In the genomic region with DNA sequence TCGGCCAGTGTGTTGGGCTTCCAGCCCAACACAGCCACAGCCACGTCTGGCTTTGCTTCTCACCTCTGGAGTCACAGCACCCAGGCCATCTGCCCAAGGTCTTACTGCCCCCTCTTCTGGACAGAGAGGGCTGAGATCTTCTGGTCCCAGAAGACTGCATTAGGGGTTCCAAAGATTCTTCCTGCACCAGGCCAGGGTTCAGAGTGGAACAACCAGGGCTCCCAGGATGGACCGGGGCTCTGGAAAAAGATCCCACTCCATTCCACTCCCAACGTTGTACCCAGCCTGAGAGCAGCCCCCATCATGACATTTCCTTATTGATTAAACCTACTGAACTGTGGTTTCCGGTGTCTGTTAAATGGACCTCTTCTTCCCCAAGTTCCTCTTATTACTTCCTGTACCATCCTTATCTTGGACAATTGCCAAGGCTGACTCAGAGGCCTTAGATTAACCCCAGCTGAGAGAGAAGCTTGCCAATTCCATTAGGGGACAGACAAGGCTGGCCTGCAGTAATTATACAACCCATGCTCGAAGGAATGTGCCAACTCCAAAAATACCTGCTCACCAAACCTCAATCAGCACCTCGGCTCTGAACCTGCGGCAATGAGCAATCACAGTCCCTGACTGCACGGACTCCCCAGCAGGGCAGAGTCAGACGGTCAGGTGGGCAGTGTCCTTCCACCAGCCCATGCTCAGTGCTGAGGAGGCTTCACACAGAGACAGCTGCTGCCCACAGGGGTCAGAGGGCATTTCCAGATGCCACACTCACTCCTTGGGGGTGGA, we compare ENCODE assay signal across 8 cellular contexts. TPM values are rescaled to one million over a fixed set of nuclear protein-coding genes. Genes with fewer than 3 reads are reported as not detected.
DNase-seq lines count a peak whose midpoint lies in the region; ATAC-seq and TF ChIP-seq lines count a peak whose summit lies in the region.

No MANE protein-coding gene starts in this region.

- peaks cover 21% of the 10 kb centered on the region for H3K36me3 Mint-ChIP-seq in WTC11

- peaks cover 3% of the 10 kb centered on the region; the same call in 1 of the 2 replicates for H3K4me1 Mint-ChIP-seq in WTC11

- no peak overlapping the region; the same call in 1 of the 2 replicates for H3K27ac Mint-ChIP-seq in WTC11

- intact Hi-C loops in Right ventricle myocardium superior (cut with DNase I) = no loop called here

- peaks cover 7% of the 10 kb centered on the region; the same call in 1 of the 2 replicates for H3K9me3 Mint-ChIP-seq in WTC11

- no peaks in the 10 kb centered on the region for H3K27me3 Mint-ChIP-seq in WTC11 (ENCODE audit: low read depth)

- DNase-seq in NCI-H2227 (lab: John Stamatoyannopoulos, UW; ENCODE audit: unreplicated experiment) = peak; percentile 31
- DNase-seq in NCI-H2227 treated with DMSO at 0.1 percent for 48 hours (lab: John Stamatoyannopoulos, UW) = no peak
- DNase-seq in NCI-H2196 (lab: John Stamatoyannopoulos, UW; ENCODE audit: unreplicated experiment) = peak; percentile 52
- DNase-seq in WTC11 (ENCODE audit: low spot score) = peak; percentile 26
- peak; percentile 62 for DNase-seq in Right ventricle myocardium superior
- peak; percentile 80 for DNase-seq in skeletal muscle cell (ENCODE audit: low read depth)
- DNase-seq in stimulated activated naive CD4-positive, alpha-beta T cell treated with Interleukin-2 at 50 U/mL for 16 hours (lab: John Stamatoyannopoulos, UW) = no peak

- POLR2A ChIA-PET in WTC11 (lab: Charles Lee) = no interaction called here

- TF ChIP-seq CTCF in WTC11 (IDR thresholded peaks at IDR 0.05) = no peak

- no peak overlapping the region for H3K4me3 ChIP-seq in skeletal muscle cell (ENCODE audit: low read depth, low read length)

- CTCF ChIA-PET in WTC11 (lab: Charles Lee) = interaction anchor here (1.3 to 1.4 kb wide), 2 partner anchors 66 to 72 kb away, joined by 3 to 4 read pairs; no protein-coding TSS in a partner anchor

- peak; percentile 62 for ATAC-seq in HG02798 (IDR thresholded peaks at IDR 0.05; ENCODE audit: poor library complexity, unreplicated experiment)
- peak; percentile 64 for ATAC-seq in WTC11
- ATAC-seq in Right ventricle myocardium superior (ENCODE audit: poor library complexity) = peak; percentile 90

- no peak overlapping the region for H3K4me3 Mint-ChIP-seq in WTC11

TF ChIP-seq in WTC11, 78 proteins besides CTCF, POLR2A, EP300 and RAD21:
- TF ChIP-seq, protein P1, sequence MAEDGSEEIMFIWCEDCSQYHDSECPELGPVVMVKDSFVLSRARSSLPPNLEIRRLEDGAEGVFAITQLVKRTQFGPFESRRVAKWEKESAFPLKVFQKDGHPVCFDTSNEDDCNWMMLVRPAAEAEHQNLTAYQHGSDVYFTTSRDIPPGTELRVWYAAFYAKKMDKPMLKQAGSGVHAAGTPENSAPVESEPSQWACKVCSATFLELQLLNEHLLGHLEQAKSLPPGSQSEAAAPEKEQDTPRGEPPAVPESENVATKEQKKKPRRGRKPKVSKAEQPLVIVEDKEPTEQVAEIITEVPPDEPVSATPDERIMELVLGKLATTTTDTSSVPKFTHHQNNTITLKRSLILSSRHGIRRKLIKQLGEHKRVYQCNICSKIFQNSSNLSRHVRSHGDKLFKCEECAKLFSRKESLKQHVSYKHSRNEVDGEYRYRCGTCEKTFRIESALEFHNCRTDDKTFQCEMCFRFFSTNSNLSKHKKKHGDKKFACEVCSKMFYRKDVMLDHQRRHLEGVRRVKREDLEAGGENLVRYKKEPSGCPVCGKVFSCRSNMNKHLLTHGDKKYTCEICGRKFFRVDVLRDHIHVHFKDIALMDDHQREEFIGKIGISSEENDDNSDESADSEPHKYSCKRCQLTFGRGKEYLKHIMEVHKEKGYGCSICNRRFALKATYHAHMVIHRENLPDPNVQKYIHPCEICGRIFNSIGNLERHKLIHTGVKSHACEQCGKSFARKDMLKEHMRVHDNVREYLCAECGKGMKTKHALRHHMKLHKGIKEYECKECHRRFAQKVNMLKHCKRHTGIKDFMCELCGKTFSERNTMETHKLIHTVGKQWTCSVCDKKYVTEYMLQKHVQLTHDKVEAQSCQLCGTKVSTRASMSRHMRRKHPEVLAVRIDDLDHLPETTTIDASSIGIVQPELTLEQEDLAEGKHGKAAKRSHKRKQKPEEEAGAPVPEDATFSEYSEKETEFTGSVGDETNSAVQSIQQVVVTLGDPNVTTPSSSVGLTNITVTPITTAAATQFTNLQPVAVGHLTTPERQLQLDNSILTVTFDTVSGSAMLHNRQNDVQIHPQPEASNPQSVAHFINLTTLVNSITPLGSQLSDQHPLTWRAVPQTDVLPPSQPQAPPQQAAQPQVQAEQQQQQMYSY (CRISPR knock-in tag; IDR thresholded peaks at IDR 0.05) = peak; percentile 79
- TF ChIP-seq, protein P2, sequence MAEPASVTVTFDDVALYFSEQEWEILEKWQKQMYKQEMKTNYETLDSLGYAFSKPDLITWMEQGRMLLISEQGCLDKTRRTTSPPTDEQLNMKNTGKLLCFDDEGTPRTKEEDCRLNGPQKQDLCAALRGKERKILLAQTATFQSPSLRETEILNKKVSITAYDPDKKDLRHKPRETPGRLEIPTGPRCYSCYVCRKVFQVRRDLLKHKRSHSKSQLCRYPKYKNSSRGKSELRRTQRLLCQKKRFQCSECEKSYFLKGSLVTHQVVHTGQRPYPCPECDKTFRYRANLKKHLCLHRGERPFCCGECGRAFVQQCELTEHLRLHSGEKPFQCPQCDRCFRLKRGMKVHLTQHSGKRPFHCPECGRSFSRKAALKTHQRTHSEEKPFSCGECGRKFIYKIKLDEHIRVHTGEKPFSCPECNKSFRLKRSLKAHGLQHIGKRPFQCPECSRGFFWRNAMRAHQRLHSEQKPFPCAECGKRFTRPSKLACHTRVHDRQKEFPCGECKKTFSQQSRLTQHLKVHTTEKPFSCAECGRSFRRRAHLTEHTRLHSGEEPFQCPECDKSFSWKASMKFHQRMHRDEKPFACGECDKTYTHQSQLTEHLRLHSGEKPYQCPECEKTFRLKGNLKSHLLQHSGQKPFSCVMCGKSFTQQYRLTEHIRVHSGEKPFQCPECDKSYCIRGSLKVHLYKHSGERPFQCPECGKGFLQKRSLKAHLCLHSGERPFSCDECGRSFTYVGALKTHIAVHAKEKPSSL (CRISPR knock-in tag; conservative IDR thresholded peaks at IDR 0.05) = no peak

RNA-seq across cellular contexts. Expression of a gene that starts 47.9 kb away (rescaled TPM):
- 0.04 to 0.05 TPM in 2 of 3 replicates, not detected in the other for total RNA-seq in WTC11 (2021)
- 0.03 TPM for total RNA-seq in Right ventricle myocardium superior

RNA-seq across cellular contexts. Expression of a gene that starts 50.7 kb away (rescaled TPM):
- total RNA-seq in WTC11 (2021) = 26.4 to 29.4 TPM (median 28.1 TPM) in 3 replicates
- total RNA-seq in Right ventricle myocardium superior = 59.9 TPM

Comparison
In these comparisons a context has a peak if more than half of its experiments do, and no peak if none do; other contexts are left out.
1. DNase-seq: peak in NCI-H2227 (single experiment), NCI-H2196 (single experiment), WTC11 (single experiment), Right ventricle myocardium superior (single experiment) and skeletal muscle cell (single experiment); none in NCI-H2227 treated with DMSO at 0.1 percent for 48 hours (single experiment) and stimulated activated naive CD4-positive, alpha-beta T cell treated with Interleukin-2 at 50 U/mL for 16 hours (single experiment).
2. Peak in every context shown above with its lines, with median percentiles within 50 percentile points of each other: ATAC-seq.